22 cellular contexts compared by ENCODE assay signal in genomic region chr2:171072164-171072563, GRCh38.
DNase-seq lines count a peak whose midpoint lies in the region; ATAC-seq, FAIRE-seq and TF ChIP-seq lines count a peak whose summit lies in the region.
"Had no signal": no experiment of that assay in that cellular context is flagged by ENCODE, and none has a peak within 500 bp of the region (broad histone marks: within the 10 kb centered on the region; RNA-seq: fewer than 3 reads in every experiment).

No MANE protein-coding gene starts in this region.

- H3K4me1 ChIP-seq in colonic mucosa (no peaks in the 10 kb centered on the region), mucosa of descending colon (ENCODE audit: low read depth) (no peaks in the 10 kb centered on the region)
- H3K4me1 ChIP-seq: BLaER1 treated with 17β-estradiol and CSF1 and Interleukin-3, amounts not matched to agents 10 nM and 100 nM had no signal

- no peaks in the 10 kb centered on the region for H3K27me3 ChIP-seq in colonic mucosa
- H3K27me3 ChIP-seq: BLaER1 treated with 17β-estradiol and CSF1 and Interleukin-3, amounts not matched to agents 10 nM and 100 nM had no signal

- H3K4me3 ChIP-seq in colonic mucosa (no peak overlapping the region), mucosa of descending colon (no peak overlapping the region)
- H3K4me3 ChIP-seq: A549; BLaER1 treated with 17β-estradiol and CSF1 and Interleukin-3, amounts not matched to agents 10 nM and 100 nM; GM12878 had no signal

- H3K36me3 ChIP-seq in colonic mucosa (no peaks in the 10 kb centered on the region), mucosa of descending colon (ENCODE audit: low read depth) (no peaks in the 10 kb centered on the region)

- DNase-seq in colonic mucosa (peak; percentile 29), mucosa of descending colon (peak in 2 of 3 donors; percentile 47 to 54), hypothalamus (lab: John Stamatoyannopoulos, UW) (no peak), frontal cortex (ENCODE audit: low spot score in 2 of 2) (no peak), 8988T (no peak)
- DNase-seq: AML-193; CD4-positive, alpha-beta memory T cell; CD8-positive, alpha-beta memory T cell; COR-L47; DMS 273 treated with DMSO at 0.1 percent for 48 hours; DMS153; DMS53; DMS79; DND-41; EL; GDM1 had no signal

- TF ChIP-seq CTCF in colonic mucosa (IDR thresholded peaks at IDR 0.05) (no peak), mucosa of descending colon (IDR thresholded peaks at IDR 0.05) (no peak)

- H3K9me3 ChIP-seq in colonic mucosa = no peaks in the 10 kb centered on the region
- H3K9me3 ChIP-seq in mucosa of descending colon = no peaks in the 10 kb centered on the region
- H3K9me3 ChIP-seq: A549 had no signal

- H3K27ac ChIP-seq in colonic mucosa = no peak overlapping the region
- H3K27ac ChIP-seq: A549; BLaER1 treated with 17β-estradiol and CSF1 and Interleukin-3, amounts not matched to agents 10 nM and 100 nM; C4-2B had no signal

- H3K9ac ChIP-seq in colonic mucosa (ENCODE audit: low read depth in 2 of 2, low read length in 2 of 2) = no peak overlapping the region
- H3K9ac ChIP-seq: BLaER1 treated with 17β-estradiol and CSF1 and Interleukin-3, amounts not matched to agents 10 nM and 100 nM had no signal

- ATAC-seq in mucosa of descending colon = peak; percentile 15
- ATAC-seq: A549, GM12878 had no signal

- FAIRE-seq in frontal cortex (lab: Jason Lieb, UNC) = no peak
- FAIRE-seq: A549, GM12878, GM12892, GM18507 had no signal

- intact Hi-C loops in colonic mucosa (cut with DNase I) = no loop called here
- intact Hi-C loops in mucosa of descending colon (cut with DNase I, micrococcal nuclease) = no loop called here

Comparison
In these comparisons a context has a peak if more than half of its experiments do, and no peak if none do; other contexts are left out.
1. DNase-seq: peak in colonic mucosa (single experiment) and mucosa of descending colon (2 of 3); none in hypothalamus (0 of 51), frontal cortex (0 of 2) and 8988T (single experiment).